ENCODE assay signal across 3 cellular contexts in the genomic region with DNA sequence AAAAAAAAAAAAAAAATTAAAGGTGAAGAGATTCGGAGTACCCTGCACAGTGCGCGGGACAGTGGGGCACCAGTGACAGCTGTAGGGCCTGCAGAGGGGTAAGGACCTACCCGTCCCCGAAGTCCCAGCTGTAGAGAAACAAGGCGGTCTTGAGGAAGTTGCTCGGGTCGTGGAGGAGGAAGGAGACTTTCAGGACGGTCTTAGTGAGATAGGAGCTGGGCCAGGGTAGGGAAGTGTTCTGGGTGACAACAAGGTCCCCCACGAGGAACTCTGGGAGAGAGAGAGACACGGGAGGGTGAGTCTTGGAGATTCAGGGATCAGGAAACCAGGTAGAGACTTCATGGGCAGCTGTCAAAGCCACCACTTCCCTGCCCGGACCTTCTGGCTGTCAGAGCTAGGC.
TF ChIP-seq lines count a peak whose summit lies in the region.

No MANE protein-coding gene starts in this region.

TF ChIP-seq in SK-N-SH, 30 proteins besides CTCF, POLR2A, EP300 and RAD21 (continues in another document):
- no peak for TF ChIP-seq TEAD4 (IDR thresholded peaks at IDR 0.05; ENCODE audit: borderline replicate concordance, insufficient read depth)
- TF ChIP-seq, protein P1, sequence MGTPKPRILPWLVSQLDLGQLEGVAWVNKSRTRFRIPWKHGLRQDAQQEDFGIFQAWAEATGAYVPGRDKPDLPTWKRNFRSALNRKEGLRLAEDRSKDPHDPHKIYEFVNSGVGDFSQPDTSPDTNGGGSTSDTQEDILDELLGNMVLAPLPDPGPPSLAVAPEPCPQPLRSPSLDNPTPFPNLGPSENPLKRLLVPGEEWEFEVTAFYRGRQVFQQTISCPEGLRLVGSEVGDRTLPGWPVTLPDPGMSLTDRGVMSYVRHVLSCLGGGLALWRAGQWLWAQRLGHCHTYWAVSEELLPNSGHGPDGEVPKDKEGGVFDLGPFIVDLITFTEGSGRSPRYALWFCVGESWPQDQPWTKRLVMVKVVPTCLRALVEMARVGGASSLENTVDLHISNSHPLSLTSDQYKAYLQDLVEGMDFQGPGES (IDR thresholded peaks at IDR 0.05; ENCODE audit: low read depth, low read length): no peak
- no peak for TF ChIP-seq FOXM1 (IDR thresholded peaks at IDR 0.05; ENCODE audit: low read depth)
- TF ChIP-seq, protein P2, sequence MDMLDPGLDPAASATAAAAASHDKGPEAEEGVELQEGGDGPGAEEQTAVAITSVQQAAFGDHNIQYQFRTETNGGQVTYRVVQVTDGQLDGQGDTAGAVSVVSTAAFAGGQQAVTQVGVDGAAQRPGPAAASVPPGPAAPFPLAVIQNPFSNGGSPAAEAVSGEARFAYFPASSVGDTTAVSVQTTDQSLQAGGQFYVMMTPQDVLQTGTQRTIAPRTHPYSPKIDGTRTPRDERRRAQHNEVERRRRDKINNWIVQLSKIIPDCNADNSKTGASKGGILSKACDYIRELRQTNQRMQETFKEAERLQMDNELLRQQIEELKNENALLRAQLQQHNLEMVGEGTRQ (IDR thresholded peaks at IDR 0.05; ENCODE audit: borderline replicate concordance, low read depth, low read length): no peak
- TF ChIP-seq, protein P3, sequence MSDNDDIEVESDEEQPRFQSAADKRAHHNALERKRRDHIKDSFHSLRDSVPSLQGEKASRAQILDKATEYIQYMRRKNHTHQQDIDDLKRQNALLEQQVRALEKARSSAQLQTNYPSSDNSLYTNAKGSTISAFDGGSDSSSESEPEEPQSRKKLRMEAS (IDR thresholded peaks at IDR 0.05; ENCODE audit: low read depth): no peak
- TF ChIP-seq RFX5 (IDR thresholded peaks at IDR 0.05; ENCODE audit: low read length): no peak
- no peak for TF ChIP-seq RCOR1 (IDR thresholded peaks at IDR 0.05; ENCODE audit: low read length)
- TF ChIP-seq, protein P4, sequence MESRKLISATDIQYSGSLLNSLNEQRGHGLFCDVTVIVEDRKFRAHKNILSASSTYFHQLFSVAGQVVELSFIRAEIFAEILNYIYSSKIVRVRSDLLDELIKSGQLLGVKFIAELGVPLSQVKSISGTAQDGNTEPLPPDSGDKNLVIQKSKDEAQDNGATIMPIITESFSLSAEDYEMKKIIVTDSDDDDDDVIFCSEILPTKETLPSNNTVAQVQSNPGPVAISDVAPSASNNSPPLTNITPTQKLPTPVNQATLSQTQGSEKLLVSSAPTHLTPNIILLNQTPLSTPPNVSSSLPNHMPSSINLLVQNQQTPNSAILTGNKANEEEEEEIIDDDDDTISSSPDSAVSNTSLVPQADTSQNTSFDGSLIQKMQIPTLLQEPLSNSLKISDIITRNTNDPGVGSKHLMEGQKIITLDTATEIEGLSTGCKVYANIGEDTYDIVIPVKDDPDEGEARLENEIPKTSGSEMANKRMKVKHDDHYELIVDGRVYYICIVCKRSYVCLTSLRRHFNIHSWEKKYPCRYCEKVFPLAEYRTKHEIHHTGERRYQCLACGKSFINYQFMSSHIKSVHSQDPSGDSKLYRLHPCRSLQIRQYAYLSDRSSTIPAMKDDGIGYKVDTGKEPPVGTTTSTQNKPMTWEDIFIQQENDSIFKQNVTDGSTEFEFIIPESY (IDR thresholded peaks at IDR 0.05; ENCODE audit: borderline replicate concordance, low read depth): no peak

TF ChIP-seq in SK-N-SH treated with all-trans-retinoic acid at 6 μM for 48 hours, 23 proteins besides CTCF, POLR2A, EP300 and RAD21:
- TF ChIP-seq ZFP3 (CRISPR knock-in tag; IDR thresholded peaks at IDR 0.05) (no peak), ARNTL (CRISPR knock-in tag; IDR thresholded peaks at IDR 0.05; ENCODE audit: borderline replicate concordance, low read depth) (no peak), ZFP30 (CRISPR knock-in tag; IDR thresholded peaks at IDR 0.05) (no peak), BACH2 (CRISPR knock-in tag; IDR thresholded peaks at IDR 0.05; ENCODE audit: borderline replicate concordance) (no peak), GLIS3 (CRISPR knock-in tag; IDR thresholded peaks at IDR 0.05) (no peak), ISL1 (CRISPR knock-in tag; IDR thresholded peaks at IDR 0.05) (no peak), TOX (CRISPR knock-in tag; IDR thresholded peaks at IDR 0.05; ENCODE audit: borderline replicate concordance) (no peak), SNAI2 (CRISPR knock-in tag; IDR thresholded peaks at IDR 0.05) (no peak), ZC3H10 (CRISPR knock-in tag; IDR thresholded peaks at IDR 0.05) (no peak), CSDC2 (CRISPR knock-in tag; IDR thresholded peaks at IDR 0.05) (no peak), ZNF565 (CRISPR knock-in tag; conservative IDR thresholded peaks at IDR 0.05; ENCODE audit: low read depth) (no peak), ZNF70 (CRISPR knock-in tag; IDR thresholded peaks at IDR 0.05) (no peak)
- TF ChIP-seq, protein P5, sequence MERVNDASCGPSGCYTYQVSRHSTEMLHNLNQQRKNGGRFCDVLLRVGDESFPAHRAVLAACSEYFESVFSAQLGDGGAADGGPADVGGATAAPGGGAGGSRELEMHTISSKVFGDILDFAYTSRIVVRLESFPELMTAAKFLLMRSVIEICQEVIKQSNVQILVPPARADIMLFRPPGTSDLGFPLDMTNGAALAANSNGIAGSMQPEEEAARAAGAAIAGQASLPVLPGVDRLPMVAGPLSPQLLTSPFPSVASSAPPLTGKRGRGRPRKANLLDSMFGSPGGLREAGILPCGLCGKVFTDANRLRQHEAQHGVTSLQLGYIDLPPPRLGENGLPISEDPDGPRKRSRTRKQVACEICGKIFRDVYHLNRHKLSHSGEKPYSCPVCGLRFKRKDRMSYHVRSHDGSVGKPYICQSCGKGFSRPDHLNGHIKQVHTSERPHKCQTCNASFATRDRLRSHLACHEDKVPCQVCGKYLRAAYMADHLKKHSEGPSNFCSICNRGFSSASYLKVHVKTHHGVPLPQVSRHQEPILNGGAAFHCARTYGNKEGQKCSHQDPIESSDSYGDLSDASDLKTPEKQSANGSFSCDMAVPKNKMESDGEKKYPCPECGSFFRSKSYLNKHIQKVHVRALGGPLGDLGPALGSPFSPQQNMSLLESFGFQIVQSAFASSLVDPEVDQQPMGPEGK (CRISPR knock-in tag; IDR thresholded peaks at IDR 0.05; ENCODE audit: borderline replicate concordance): no peak
- TF ChIP-seq, protein P6, sequence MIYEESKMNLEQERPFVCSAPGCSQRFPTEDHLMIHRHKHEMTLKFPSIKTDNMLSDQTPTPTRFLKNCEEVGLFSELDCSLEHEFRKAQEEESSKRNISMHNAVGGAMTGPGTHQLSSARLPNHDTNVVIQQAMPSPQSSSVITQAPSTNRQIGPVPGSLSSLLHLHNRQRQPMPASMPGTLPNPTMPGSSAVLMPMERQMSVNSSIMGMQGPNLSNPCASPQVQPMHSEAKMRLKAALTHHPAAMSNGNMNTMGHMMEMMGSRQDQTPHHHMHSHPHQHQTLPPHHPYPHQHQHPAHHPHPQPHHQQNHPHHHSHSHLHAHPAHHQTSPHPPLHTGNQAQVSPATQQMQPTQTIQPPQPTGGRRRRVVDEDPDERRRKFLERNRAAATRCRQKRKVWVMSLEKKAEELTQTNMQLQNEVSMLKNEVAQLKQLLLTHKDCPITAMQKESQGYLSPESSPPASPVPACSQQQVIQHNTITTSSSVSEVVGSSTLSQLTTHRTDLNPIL (CRISPR knock-in tag; IDR thresholded peaks at IDR 0.05; ENCODE audit: low read depth): no peak
- TF ChIP-seq, protein P7, sequence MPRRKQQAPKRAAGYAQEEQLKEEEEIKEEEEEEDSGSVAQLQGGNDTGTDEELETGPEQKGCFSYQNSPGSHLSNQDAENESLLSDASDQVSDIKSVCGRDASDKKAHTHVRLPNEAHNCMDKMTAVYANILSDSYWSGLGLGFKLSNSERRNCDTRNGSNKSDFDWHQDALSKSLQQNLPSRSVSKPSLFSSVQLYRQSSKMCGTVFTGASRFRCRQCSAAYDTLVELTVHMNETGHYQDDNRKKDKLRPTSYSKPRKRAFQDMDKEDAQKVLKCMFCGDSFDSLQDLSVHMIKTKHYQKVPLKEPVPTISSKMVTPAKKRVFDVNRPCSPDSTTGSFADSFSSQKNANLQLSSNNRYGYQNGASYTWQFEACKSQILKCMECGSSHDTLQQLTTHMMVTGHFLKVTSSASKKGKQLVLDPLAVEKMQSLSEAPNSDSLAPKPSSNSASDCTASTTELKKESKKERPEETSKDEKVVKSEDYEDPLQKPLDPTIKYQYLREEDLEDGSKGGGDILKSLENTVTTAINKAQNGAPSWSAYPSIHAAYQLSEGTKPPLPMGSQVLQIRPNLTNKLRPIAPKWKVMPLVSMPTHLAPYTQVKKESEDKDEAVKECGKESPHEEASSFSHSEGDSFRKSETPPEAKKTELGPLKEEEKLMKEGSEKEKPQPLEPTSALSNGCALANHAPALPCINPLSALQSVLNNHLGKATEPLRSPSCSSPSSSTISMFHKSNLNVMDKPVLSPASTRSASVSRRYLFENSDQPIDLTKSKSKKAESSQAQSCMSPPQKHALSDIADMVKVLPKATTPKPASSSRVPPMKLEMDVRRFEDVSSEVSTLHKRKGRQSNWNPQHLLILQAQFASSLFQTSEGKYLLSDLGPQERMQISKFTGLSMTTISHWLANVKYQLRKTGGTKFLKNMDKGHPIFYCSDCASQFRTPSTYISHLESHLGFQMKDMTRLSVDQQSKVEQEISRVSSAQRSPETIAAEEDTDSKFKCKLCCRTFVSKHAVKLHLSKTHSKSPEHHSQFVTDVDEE (CRISPR knock-in tag; IDR thresholded peaks at IDR 0.05): no peak

TF ChIP-seq in H1, 55 proteins besides CTCF, POLR2A, EP300 and RAD21:
- TF ChIP-seq RBBP5 (IDR thresholded peaks at IDR 0.05; ENCODE audit: borderline replicate concordance, low read depth, low read length) (no peak), CBX5 (IDR thresholded peaks at IDR 0.05; ENCODE audit: low read depth, low read length) (no peak), HDAC6 (IDR thresholded peaks at IDR 0.05; ENCODE audit: low read depth, low read length) (no peak), PHF8 (conservative IDR thresholded peaks at IDR 0.05; ENCODE audit: low read depth, low read length) (no peak), MAFK (IDR thresholded peaks at IDR 0.05; ENCODE audit: low read depth, low read length) (no peak), JUN (IDR thresholded peaks at IDR 0.05; ENCODE audit: low read depth, low read length) (no peak), FOSL1 (IDR thresholded peaks at IDR 0.05; ENCODE audit: insufficient read depth, low read depth, low read length) (no peak), BACH1 (IDR thresholded peaks at IDR 0.05; ENCODE audit: low read length) (no peak), SAP30 (IDR thresholded peaks at IDR 0.05; ENCODE audit: insufficient read depth, insufficient replicate concordance, low read length) (no peak), KDM4A (IDR thresholded peaks at IDR 0.05; ENCODE audit: low read depth, low read length, severe bottlenecking) (no peak), RNF2 (IDR thresholded peaks at IDR 0.05; ENCODE audit: borderline replicate concordance, low read depth, low read length, missing control alignments, poor library complexity, severe bottlenecking) (no peak), ATF2 (IDR thresholded peaks at IDR 0.05; ENCODE audit: low read length) (no peak), BCL11A (IDR thresholded peaks at IDR 0.05; ENCODE audit: low read depth in 2 of 2, low read length in 2 of 2) (no peak), TCF12 (IDR thresholded peaks at IDR 0.05; ENCODE audit: low read depth, low read length) (no peak), KDM5A (IDR thresholded peaks at IDR 0.05; ENCODE audit: low read length) (no peak), GABPA (IDR thresholded peaks at IDR 0.05; ENCODE audit: borderline replicate concordance, insufficient read depth, low read length) (no peak), ASH2L (IDR thresholded peaks at IDR 0.05; ENCODE audit: low read length) (no peak), SIX5 (IDR thresholded peaks at IDR 0.05; ENCODE audit: low read depth, low read length) (no peak), SP2 (IDR thresholded peaks at IDR 0.05; ENCODE audit: low read length) (no peak)
